ENCODE assay signal across 25 cellular contexts in the genomic region with DNA sequence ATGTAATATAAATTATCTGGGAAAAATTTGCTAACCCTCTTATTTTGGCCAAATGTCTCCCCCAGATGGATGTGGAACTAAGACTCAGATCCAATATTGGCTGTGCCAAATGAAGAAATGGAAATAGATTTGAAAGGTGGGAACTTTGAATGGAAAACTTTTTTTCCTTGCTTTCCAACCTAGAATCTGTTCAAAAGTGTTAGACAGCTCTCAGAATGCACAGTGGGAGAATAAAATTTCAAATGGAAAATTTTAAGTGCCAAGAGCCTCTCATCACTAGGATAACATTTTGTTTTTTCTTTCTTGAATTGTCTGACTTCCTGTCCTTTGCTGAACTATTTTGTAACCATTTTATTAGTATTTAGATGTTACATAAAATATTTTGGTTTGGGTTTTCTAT.
"Had no signal": no experiment of that assay in that cellular context is flagged by ENCODE, and none has a peak within 500 bp of the region (broad histone marks: within the 10 kb centered on the region; RNA-seq: fewer than 3 reads in every experiment).

No MANE protein-coding gene starts in this region.

- H3K4me3 ChIP-seq: colonic mucosa, hepatocyte, left lung, lower lobe of right lung, stomach, thyroid gland had no signal

- H3K9me3 Mint-ChIP-seq: endodermal cell had no signal

- H3K36me3 ChIP-seq: colonic mucosa, left lung, lower lobe of right lung, stomach, thyroid gland had no signal

- ATAC-seq: esophagus mucosa; foreskin keratinocyte; left lung; lower lobe of right lung; naive thymus-derived CD8-positive, alpha-beta T cell had no signal

- H3K4me1 Mint-ChIP-seq: endodermal cell; naive thymus-derived CD8-positive, alpha-beta T cell had no signal

- H3K27me3 ChIP-seq: colonic mucosa, foreskin keratinocyte, hepatocyte, left lung, stomach, thyroid gland had no signal

- DNase-seq: central memory CD4-positive, alpha-beta T cell; colonic mucosa; effector CD8-positive, alpha-beta T cell; endodermal cell; foreskin keratinocyte; kidney; left lung; lower lobe of right lung; naive thymus-derived CD8-positive, alpha-beta T cell; nephron progenitor cell; nucleus accumbens; small intestine; stimulated activated CD4-positive, alpha-beta T cell treated with anti-CD3 and anti-CD28 coated beads, Interleukin-15, amount 100 ng/mL, for 24 hours; stimulated activated CD4-positive, alpha-beta T cell treated with anti-CD3 and anti-CD28 coated beads, Interleukin-4, amount 100 ng/mL, for 1 hour; stimulated activated CD8-positive, alpha-beta memory T cell treated with anti-CD3 and anti-CD28 coated beads, Interleukin-4, amount 100 ng/mL, for 48 hours; stimulated activated naive CD4-positive, alpha-beta T cell; stomach; thyroid gland; trophoblast cell had no signal

- H3K36me3 Mint-ChIP-seq: naive thymus-derived CD8-positive, alpha-beta T cell had no signal

- H3K4me3 Mint-ChIP-seq: dendritic cell treated with granulocyte-macrophage colony-stimulating factor and Interleukin-4, amounts not matched to agents 40 ng/mL and 50 ng/mL, for 4 days; endodermal cell; naive thymus-derived CD8-positive, alpha-beta T cell; nephron progenitor cell had no signal

- H3K27ac ChIP-seq: colonic mucosa, epithelial cell of prostate, foreskin keratinocyte, hepatocyte, left lung, lower lobe of right lung, parathyroid adenoma, stomach, thyroid gland had no signal

- H3K4me2 ChIP-seq: hepatocyte had no signal

- H3K27ac Mint-ChIP-seq: dendritic cell treated with granulocyte-macrophage colony-stimulating factor and Interleukin-4, amounts not matched to agents 40 ng/mL and 50 ng/mL, for 4 days; endodermal cell; naive thymus-derived CD8-positive, alpha-beta T cell; nephron progenitor cell; progenitor cell of endocrine pancreas had no signal

- H3K27me3 Mint-ChIP-seq: dendritic cell treated with granulocyte-macrophage colony-stimulating factor and Interleukin-4, amounts not matched to agents 40 ng/mL and 50 ng/mL, for 4 days; progenitor cell of endocrine pancreas had no signal

- H3K9me3 ChIP-seq: colonic mucosa, thyroid gland had no signal

- H2AFZ ChIP-seq: hepatocyte, parathyroid adenoma had no signal

- H3K9ac ChIP-seq: parathyroid adenoma had no signal

- H3K79me2 ChIP-seq: hepatocyte, parathyroid adenoma had no signal

- H3K4me1 ChIP-seq: colonic mucosa, foreskin keratinocyte, left lung, lower lobe of right lung, parathyroid adenoma, stomach, thyroid gland had no signal

- FAIRE-seq: kidney, small intestine had no signal
